Comparison of ENCODE assay signal across 1 cellular context in genomic region chrX:50100188-50100587, GRCh38.
TF ChIP-seq lines count a peak whose summit lies in the region.

No MANE protein-coding gene starts in this region.

TF ChIP-seq in WTC11, 78 proteins besides CTCF, POLR2A, EP300 and RAD21 (continued from another document):
- TF ChIP-seq ZBTB43 (CRISPR knock-in tag; IDR thresholded peaks at IDR 0.05) (no peak), JUN (CRISPR knock-in tag; IDR thresholded peaks at IDR 0.05) (no peak), NR1H2 (CRISPR knock-in tag; IDR thresholded peaks at IDR 0.05) (no peak), ZNF138 (CRISPR knock-in tag; conservative IDR thresholded peaks at IDR 0.05) (no peak), E2F1 (CRISPR knock-in tag; IDR thresholded peaks at IDR 0.05) (no peak), SP1 (CRISPR knock-in tag; conservative IDR thresholded peaks at IDR 0.05) (no peak), GTF2I (CRISPR knock-in tag; conservative IDR thresholded peaks at IDR 0.05) (no peak), FOXJ3 (CRISPR knock-in tag; IDR thresholded peaks at IDR 0.05; ENCODE audit: borderline replicate concordance) (no peak), ZNF219 (CRISPR knock-in tag; IDR thresholded peaks at IDR 0.05; ENCODE audit: borderline replicate concordance) (no peak), IRF1 (CRISPR knock-in tag; IDR thresholded peaks at IDR 0.05) (no peak), E2F5 (CRISPR knock-in tag; IDR thresholded peaks at IDR 0.05) (no peak)
